In genomic region chr12:42426733-42427132, GRCh38 we compare ENCODE assay signal across 9 cellular contexts.
A peak's percentile ranks its signal among the peaks of the same experiment; 100 is the strongest.
DNase-seq lines count a peak whose midpoint lies in the region; ATAC-seq, FAIRE-seq and TF ChIP-seq lines count a peak whose summit lies in the region.
"Had no signal": no experiment of that assay in that cellular context is flagged by ENCODE, and none has a peak within 500 bp of the region (broad histone marks: within the 10 kb centered on the region; RNA-seq: fewer than 3 reads in every experiment).

No MANE protein-coding gene starts in this region.

- H3K4me3 ChIP-seq in A549, result no peak overlapping the region
- H3K4me3 ChIP-seq in foreskin fibroblast (ENCODE audit: low read depth in 1 of 2, low read length in 2 of 2), result no peak overlapping the region

- peak; percentile 21 to 76 for DNase-seq in A549 (ENCODE audit: low read depth in 1 of 2, low spot score in 1 of 2)
- DNase-seq in GM18507 (ENCODE audit: extremely low spot score, insufficient read length, low read depth), result no peak
- DNase-seq in SW 1271 (lab: John Stamatoyannopoulos, UW), result peak; percentile 40 to 78
- DNase-seq in foreskin fibroblast, result peak; percentile 20 to 51
- no peak for DNase-seq in mesenteric fat pad (ENCODE audit: low spot score)
- DNase-seq in SHP77 treated with DMSO at 0.1 percent for 48 hours (lab: John Stamatoyannopoulos, UW), result no peak
- DNase-seq in SIG-M5 treated with dmso at 0.1 percent for 504 hours (lab: John Stamatoyannopoulos, UW; ENCODE audit: unreplicated experiment), result no peak
- DNase-seq: activated CD8-positive, alpha-beta memory T cell treated with anti-CD3 and anti-CD28 coated beads, Interleukin-2, amount 50 U/mL, for 48 hours had no signal

- no peak for TF ChIP-seq POLR2A in A549 (IDR thresholded peaks at IDR 0.05; ENCODE audit: low read length)

- CTCF ChIA-PET in A549 (lab: Yijun Ruan, JAX), result no interaction called here

- ATAC-seq in A549 (peak; percentile 71 to 86; a peak in 5 of 6 replicates), GM19395 (IDR thresholded peaks at IDR 0.05; ENCODE audit: unreplicated experiment) (no peak)

- TF ChIP-seq CTCF in A549 (IDR thresholded peaks at IDR 0.05) (no peak), foreskin fibroblast (IDR thresholded peaks at IDR 0.05; ENCODE audit: low read depth, low read length) (no peak)

- TF ChIP-seq EP300 in A549 (IDR thresholded peaks at IDR 0.05), result no peak

- POLR2A ChIA-PET in A549 (lab: Yijun Ruan, JAX), result no interaction called here

- H3K4me1 ChIP-seq in A549, result peaks cover 22% of the 10 kb centered on the region

- H3K27ac ChIP-seq in A549, result peak overlapping the region; percentile 4 to 68; a peak in 3 of 6 replicates

- no peaks in the 10 kb centered on the region for H3K9me3 ChIP-seq in A549

- peak overlapping the region; percentile 43 for H3K4me2 ChIP-seq in A549

- FAIRE-seq in A549 (lab: Jason Lieb, UNC), result no peak
- FAIRE-seq in GM18507 (lab: Jason Lieb, UNC), result peak; percentile 26

- 57% methylated on average over 6 of the region's 6 CpGs for WGBS in A549 (ENCODE audit: missing lambda C conversion rate)

- no peak for TF ChIP-seq RAD21 in A549 (conservative IDR thresholded peaks at IDR 0.05 in 1 of 2, IDR thresholded peaks at IDR 0.05 in 1 of 2)

TF ChIP-seq in A549, 52 proteins besides CTCF, POLR2A, EP300 and RAD21:
- TF ChIP-seq, protein P1, sequence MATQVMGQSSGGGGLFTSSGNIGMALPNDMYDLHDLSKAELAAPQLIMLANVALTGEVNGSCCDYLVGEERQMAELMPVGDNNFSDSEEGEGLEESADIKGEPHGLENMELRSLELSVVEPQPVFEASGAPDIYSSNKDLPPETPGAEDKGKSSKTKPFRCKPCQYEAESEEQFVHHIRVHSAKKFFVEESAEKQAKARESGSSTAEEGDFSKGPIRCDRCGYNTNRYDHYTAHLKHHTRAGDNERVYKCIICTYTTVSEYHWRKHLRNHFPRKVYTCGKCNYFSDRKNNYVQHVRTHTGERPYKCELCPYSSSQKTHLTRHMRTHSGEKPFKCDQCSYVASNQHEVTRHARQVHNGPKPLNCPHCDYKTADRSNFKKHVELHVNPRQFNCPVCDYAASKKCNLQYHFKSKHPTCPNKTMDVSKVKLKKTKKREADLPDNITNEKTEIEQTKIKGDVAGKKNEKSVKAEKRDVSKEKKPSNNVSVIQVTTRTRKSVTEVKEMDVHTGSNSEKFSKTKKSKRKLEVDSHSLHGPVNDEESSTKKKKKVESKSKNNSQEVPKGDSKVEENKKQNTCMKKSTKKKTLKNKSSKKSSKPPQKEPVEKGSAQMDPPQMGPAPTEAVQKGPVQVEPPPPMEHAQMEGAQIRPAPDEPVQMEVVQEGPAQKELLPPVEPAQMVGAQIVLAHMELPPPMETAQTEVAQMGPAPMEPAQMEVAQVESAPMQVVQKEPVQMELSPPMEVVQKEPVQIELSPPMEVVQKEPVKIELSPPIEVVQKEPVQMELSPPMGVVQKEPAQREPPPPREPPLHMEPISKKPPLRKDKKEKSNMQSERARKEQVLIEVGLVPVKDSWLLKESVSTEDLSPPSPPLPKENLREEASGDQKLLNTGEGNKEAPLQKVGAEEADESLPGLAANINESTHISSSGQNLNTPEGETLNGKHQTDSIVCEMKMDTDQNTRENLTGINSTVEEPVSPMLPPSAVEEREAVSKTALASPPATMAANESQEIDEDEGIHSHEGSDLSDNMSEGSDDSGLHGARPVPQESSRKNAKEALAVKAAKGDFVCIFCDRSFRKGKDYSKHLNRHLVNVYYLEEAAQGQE (IDR thresholded peaks at IDR 0.05), result no peak
- TF ChIP-seq MYC (IDR thresholded peaks at IDR 0.05; ENCODE audit: borderline replicate concordance, low read length) (no peak), JUNB (IDR thresholded peaks at IDR 0.05) (no peak), KDM5A (IDR thresholded peaks at IDR 0.05) (no peak), MAZ (IDR thresholded peaks at IDR 0.05; ENCODE audit: borderline replicate concordance, low read depth, low read length) (no peak), FOXS1 (CRISPR knock-in tag; IDR thresholded peaks at IDR 0.05) (no peak), EHMT2 (IDR thresholded peaks at IDR 0.05; ENCODE audit: low read depth) (no peak), BCL3 (IDR thresholded peaks at IDR 0.05) (no peak), FOSB (CRISPR knock-in tag; IDR thresholded peaks at IDR 0.05) (no peak)
TF ChIP-seq in A549: peak in this region for 0.

Comparison
In these comparisons a context has a peak if more than half of its experiments do, and no peak if none do; other contexts are left out.
1. DNase-seq: peak in A549 (2 of 2), SW 1271 (2 of 2) and foreskin fibroblast (2 of 2); none in GM18507 (single experiment), mesenteric fat pad (single experiment), SHP77 treated with DMSO at 0.1 percent for 48 hours (single experiment) and SIG-M5 treated with dmso at 0.1 percent for 504 hours (single experiment).